In genomic region chr10:75709245-75709644, GRCh38 we compare ENCODE assay signal across 16 cellular contexts.
A peak's percentile ranks its signal among the peaks of the same experiment; 100 is the strongest.
DNase-seq lines count a peak whose midpoint lies in the region; ATAC-seq and TF ChIP-seq lines count a peak whose summit lies in the region.
"Had no signal": no experiment of that assay in that cellular context is flagged by ENCODE, and none has a peak within 500 bp of the region (broad histone marks: within the 10 kb centered on the region; RNA-seq: fewer than 3 reads in every experiment).

No MANE protein-coding gene starts in this region.

- H3K36me3 ChIP-seq in GM23338 (ENCODE audit: insufficient read depth) (no peaks in the 10 kb centered on the region; the same call in 1 of the 2 replicates), esophagus muscularis mucosa (no peaks in the 10 kb centered on the region), trophoblast cell (ENCODE audit: control insufficient read depth in 1 of 2, insufficient read depth in 2 of 2, low read length in 2 of 2) (no peaks in the 10 kb centered on the region)

- no peaks in the 10 kb centered on the region for H3K79me1 ChIP-seq in trophoblast cell (ENCODE audit: low read length)

- H4K91ac ChIP-seq in trophoblast cell (ENCODE audit: low read depth, low read length): no peak overlapping the region

- H2AFZ ChIP-seq in GM23338 (peak overlapping the region; percentile 60; the same call in 1 of the 2 replicates), trophoblast cell (ENCODE audit: insufficient read depth, low read length, poor library complexity) (no peak overlapping the region)

- no peak overlapping the region for H3K18ac ChIP-seq in trophoblast cell (ENCODE audit: low read length)

- H2AK5ac ChIP-seq in trophoblast cell (ENCODE audit: low read length): no peak overlapping the region

- H3K4me3 ChIP-seq in GM23338 (0 out of 2 replicates have a peak overlapping the region, but pooled peaks have one; percentile 17), esophagus muscularis mucosa (no peak overlapping the region), trophoblast cell (ENCODE audit: low read depth, low read length) (peak overlapping the region; percentile 20)

- no peak overlapping the region for H2BK12ac ChIP-seq in trophoblast cell (ENCODE audit: low read length)

- H3K36me3 Mint-ChIP-seq in GM23338 (ENCODE audit: low read depth): no peaks in the 10 kb centered on the region

- no peak overlapping the region for H2BK120ac ChIP-seq in trophoblast cell (ENCODE audit: insufficient read depth, low read length, poor library complexity)

- WGBS in esophagus muscularis mucosa: 72% methylated on average over 4 of the region's 4 CpGs
- no CpG with 5 or more reads among the region's 4 CpGs for WGBS in trophoblast cell (ENCODE audit: extremely low coverage, insufficient coverage, insufficient read length)

- no peaks in the 10 kb centered on the region for H3K9me3 Mint-ChIP-seq in GM23338
- H3K9me3 Mint-ChIP-seq: CD4-positive, alpha-beta T cell had no signal

- no peak overlapping the region for H2BK5ac ChIP-seq in trophoblast cell (ENCODE audit: low read depth, low read length, poor library complexity)

- no peaks in the 10 kb centered on the region for H4K20me1 ChIP-seq in GM23338 (replicated peaks; ENCODE audit: insufficient read depth)

- peaks cover 41% of the 10 kb centered on the region for H3K4me1 Mint-ChIP-seq in GM23338
- H3K4me1 Mint-ChIP-seq: B cell, IgD-negative memory B cell had no signal

- intact Hi-C loops in esophagus muscularis mucosa (cut with DNase I): no loop called here

- no peaks in the 10 kb centered on the region for H3K27me3 ChIP-seq in GM23338 (ENCODE audit: insufficient read depth)
- no peaks in the 10 kb centered on the region for H3K27me3 ChIP-seq in esophagus muscularis mucosa
- no peaks in the 10 kb centered on the region for H3K27me3 ChIP-seq in trophoblast cell (ENCODE audit: insufficient read depth, low read length)

- TF ChIP-seq CTCF in GM23338 (conservative IDR thresholded peaks at IDR 0.05; ENCODE audit: low read depth in 2 of 2) (no peak), esophagus muscularis mucosa (IDR thresholded peaks at IDR 0.05) (no peak)

- TF ChIP-seq EP300 in esophagus muscularis mucosa (IDR thresholded peaks at IDR 0.05): no peak

- no peaks in the 10 kb centered on the region for H3K9me2 ChIP-seq in GM23338 (ENCODE audit: insufficient read depth)

- TF ChIP-seq POLR2A in esophagus muscularis mucosa (IDR thresholded peaks at IDR 0.05; ENCODE audit: low read depth): no peak

- H3K14ac ChIP-seq in trophoblast cell (ENCODE audit: low read length): no peak overlapping the region

- no peak overlapping the region for H3K27ac ChIP-seq in GM23338 (ENCODE audit: low read depth)
- H3K27ac ChIP-seq in esophagus muscularis mucosa (replicated peaks in 1 of 4): no peak overlapping the region
- H3K27ac ChIP-seq in trophoblast cell (ENCODE audit: low read depth, low read length): no peak overlapping the region

- ATAC-seq in GM23338: no peak
- ATAC-seq in HG02973 (IDR thresholded peaks at IDR 0.05; ENCODE audit: unreplicated experiment): no peak
- ATAC-seq: HCT116 had no signal

- no peak overlapping the region for H3K4me3 Mint-ChIP-seq in GM23338
- H3K4me3 Mint-ChIP-seq: B cell; CD4-positive, alpha-beta T cell; IgD-negative memory B cell had no signal

- DNase-seq in GM23338 (ENCODE audit: low spot score) (no peak), NCI-H526 treated with DMSO at 0.1 percent for 48 hours (lab: John Stamatoyannopoulos, UW) (peak; percentile 95), esophagus muscularis mucosa (ENCODE audit: extremely low spot score) (peak; percentile 31), trophoblast cell (no peak), islet precursor cell (no peak), NCI-H748 treated with DMSO at 0.1 percent for 48 hours (lab: John Stamatoyannopoulos, UW) (no peak)
- DNase-seq: C1 segment of cervical spinal cord; Calu3; CD4-positive, alpha-beta T cell; DMS 273 treated with DMSO at 0.1 percent for 48 hours; DND-41; GDM1 had no signal

- H3K4ac ChIP-seq in trophoblast cell (ENCODE audit: low read depth, low read length): no peak overlapping the region

- H3K4me2 ChIP-seq in GM23338: 0 out of 2 replicates have a peak overlapping the region, but pooled peaks have one; percentile 61
- no peak overlapping the region for H3K4me2 ChIP-seq in trophoblast cell (ENCODE audit: low read length)

- no peak overlapping the region for H4K12ac ChIP-seq in trophoblast cell (ENCODE audit: low read depth, low read length)

- H3K9me3 ChIP-seq in esophagus muscularis mucosa: no peaks in the 10 kb centered on the region
- H3K9me3 ChIP-seq in trophoblast cell (ENCODE audit: insufficient read depth, low read depth, low read length): no peaks in the 10 kb centered on the region

- H3K4me1 ChIP-seq in GM23338 (ENCODE audit: insufficient read depth): peaks cover 38% of the 10 kb centered on the region
- H3K4me1 ChIP-seq in esophagus muscularis mucosa: peaks cover 7 to 49% (median 35%) of the 10 kb centered on the region in 4 donors
- H3K4me1 ChIP-seq in trophoblast cell (ENCODE audit: control insufficient read depth in 1 of 2, insufficient read depth in 2 of 2, low read length in 2 of 2): no peaks in the 10 kb centered on the region

- no peaks in the 10 kb centered on the region for H3F3A ChIP-seq in GM23338 (replicated peaks; ENCODE audit: low read depth)

- H3K9ac ChIP-seq in trophoblast cell (ENCODE audit: low read length): no peak overlapping the region

- H4K8ac ChIP-seq in trophoblast cell (ENCODE audit: low read depth, low read length): no peak overlapping the region

- H3K27me3 Mint-ChIP-seq in GM23338 (ENCODE audit: insufficient read depth, low read depth, poor library complexity): peaks cover 7% of the 10 kb centered on the region

- no peak overlapping the region for H3K27ac Mint-ChIP-seq in GM23338
- H3K27ac Mint-ChIP-seq: B cell; CD4-positive, alpha-beta T cell; IgD-negative memory B cell had no signal

- no peaks in the 10 kb centered on the region for H3K79me2 ChIP-seq in GM23338 (replicated peaks; ENCODE audit: insufficient read depth)
- no peaks in the 10 kb centered on the region for H3K79me2 ChIP-seq in trophoblast cell (ENCODE audit: control insufficient read depth, insufficient read depth, low read length, poor library complexity)

- no peak overlapping the region for H3K23ac ChIP-seq in trophoblast cell (ENCODE audit: low read length)

TF ChIP-seq in GM23338, 12 proteins besides CTCF, POLR2A, EP300 and RAD21:
- TF ChIP-seq ETS1 (IDR thresholded peaks at IDR 0.05): no peak
- no peak for TF ChIP-seq NANOG (IDR thresholded peaks at IDR 0.05; ENCODE audit: borderline replicate concordance)
- no peak for TF ChIP-seq EZH2 (IDR thresholded peaks at IDR 0.05; ENCODE audit: low read depth, unreplicated experiment)
- TF ChIP-seq ZNF114 (CRISPR knock-in tag; IDR thresholded peaks at IDR 0.05): no peak

Comparison
In these comparisons a context has a peak if more than half of its experiments do, and no peak if none do; other contexts are left out.
1. DNase-seq: peak in NCI-H526 treated with DMSO at 0.1 percent for 48 hours (single experiment) and esophagus muscularis mucosa (single experiment); none in GM23338 (single experiment), trophoblast cell (0 of 2), islet precursor cell (single experiment) and NCI-H748 treated with DMSO at 0.1 percent for 48 hours (single experiment).
2. H3K4me3 ChIP-seq: peak in GM23338 (single experiment) and trophoblast cell (single experiment); none in esophagus muscularis mucosa (0 of 4).